ENCODE assay signal across 8 cellular contexts in the genomic region with DNA sequence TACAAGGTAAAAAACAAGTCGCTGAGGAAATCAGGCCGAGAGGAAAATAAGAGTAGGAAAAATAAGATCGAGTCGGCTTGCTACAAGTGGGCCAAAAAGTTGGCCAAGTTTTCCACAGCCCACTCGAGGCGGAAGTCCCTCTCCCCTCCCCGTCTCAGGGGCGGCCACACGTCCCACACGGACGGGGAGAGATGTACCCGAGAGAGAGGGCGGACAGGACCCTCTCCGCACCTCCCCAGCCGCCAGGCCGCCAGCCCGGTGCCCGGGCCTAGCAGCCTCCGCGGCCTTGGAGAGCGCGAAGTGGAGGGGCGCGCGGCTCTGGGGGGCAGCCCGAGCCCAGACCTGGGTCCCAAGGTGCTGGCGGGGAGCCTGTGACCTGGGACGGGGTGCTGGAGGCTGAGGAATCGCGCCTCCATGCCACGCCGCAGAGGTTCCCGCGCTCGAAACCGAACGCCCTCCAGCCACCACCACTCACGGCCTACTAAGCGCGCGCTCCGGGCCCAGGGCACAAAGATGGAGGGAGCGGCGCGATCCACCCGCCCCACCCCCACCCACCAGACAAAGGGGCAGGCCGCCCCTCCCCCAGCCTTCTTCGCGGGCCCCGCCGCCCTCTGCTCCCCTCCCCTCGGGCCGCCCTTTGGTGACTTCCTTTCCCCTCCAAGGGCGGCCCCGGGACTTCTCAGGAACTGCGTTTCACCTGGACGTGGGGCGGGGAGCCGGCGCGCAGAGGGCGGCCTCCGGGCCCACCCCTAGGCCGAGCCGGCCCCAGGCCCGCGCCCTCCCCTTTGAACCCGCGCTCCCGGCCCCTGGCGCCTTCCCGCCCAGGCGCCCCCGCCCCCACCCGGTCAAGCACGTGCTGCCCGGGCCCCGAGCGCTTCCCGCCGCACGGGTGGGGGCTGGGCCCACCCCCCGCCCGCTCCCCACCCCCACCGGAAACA. TPM values are rescaled to one million over a fixed set of nuclear protein-coding genes. Genes with fewer than 3 reads are reported as not detected.
DNase-seq lines count a peak whose midpoint lies in the region; ATAC-seq and TF ChIP-seq lines count a peak whose summit lies in the region.

No MANE protein-coding gene starts in this region.

- H3K4me3 Mint-ChIP-seq in naive B cell = peak overlapping the region; percentile 54 to 92 (median 70)

- intact Hi-C loops in heart left ventricle (cut with DNase I) (loop anchor here in 2 of 10 donors (5.0 kb wide), 1 partner anchor 38 kb away; no protein-coding TSS in a partner anchor), cardiac septum (cut with DNase I) (no loop called here)

- ATAC-seq in heart left ventricle (no peak), naive B cell (ENCODE audit: low read depth in 2 of 2) (no peak), left lobe of liver (no peak)

- H3K36me3 Mint-ChIP-seq in naive B cell = no peaks in the 10 kb centered on the region

- H3K4me1 ChIP-seq in heart left ventricle = peaks cover 0 to 25% (median 12%) of the 10 kb centered on the region in 12 donors
- no peaks in the 10 kb centered on the region for H3K4me1 ChIP-seq in urinary bladder (ENCODE audit: insufficient read depth)

- peak in 2 of 5 donors; percentile 31 to 32 for DNase-seq in heart left ventricle
- DNase-seq in cardiac septum (ENCODE audit: low spot score) = no peak
- peak; percentile 74 for DNase-seq in cerebellar cortex (ENCODE audit: low spot score)
- DNase-seq in naive B cell = no peak
- DNase-seq in MG63 = no peak
- no peak for DNase-seq in left lobe of liver (ENCODE audit: low spot score)
- DNase-seq in NCI-H2227 (lab: John Stamatoyannopoulos, UW; ENCODE audit: unreplicated experiment) = no peak

- no peaks in the 10 kb centered on the region for H3K9me3 ChIP-seq in heart left ventricle
- H3K9me3 ChIP-seq in MG63 = no peaks in the 10 kb centered on the region

- H3K27me3 ChIP-seq in heart left ventricle (no peaks in the 10 kb centered on the region), MG63 (no peaks in the 10 kb centered on the region)

- H3K36me3 ChIP-seq in heart left ventricle (no peaks in the 10 kb centered on the region), urinary bladder (ENCODE audit: insufficient read depth) (no peaks in the 10 kb centered on the region), MG63 (no peaks in the 10 kb centered on the region)

- peaks cover 26 to 42% (median 38%) of the 10 kb centered on the region in 3 donors for H3K4me1 Mint-ChIP-seq in naive B cell

- H3K27ac Mint-ChIP-seq in naive B cell = peak overlapping the region in 5 of 6 donors; percentile 61 to 92 (median 83)

- H3K4me3 ChIP-seq in heart left ventricle = peak overlapping the region in 8 of 12 donors; percentile 62 to 85 (median 75)
- H3K4me3 ChIP-seq in urinary bladder (ENCODE audit: low read depth, low read length) = peak overlapping the region; percentile 3
- no peak overlapping the region for H3K4me3 ChIP-seq in MG63

- TF ChIP-seq POLR2A in heart left ventricle (IDR thresholded peaks at IDR 0.05) = no peak

- H3K9me3 Mint-ChIP-seq in naive B cell = no peaks in the 10 kb centered on the region

- no peak for TF ChIP-seq CTCF in heart left ventricle (IDR thresholded peaks at IDR 0.05)

- H3K27ac ChIP-seq in heart left ventricle (peak overlapping the region in 8 of 12 donors; percentile 19 to 94 (median 86)), urinary bladder (ENCODE audit: low read depth) (peak overlapping the region; percentile 83)

- WGBS in heart left ventricle, 4 donors = 61 to 78% (median 70%) methylated on average over 48 to 85 of the region's 85 CpGs
- 56% methylated on average over 85 of the region's 85 CpGs for WGBS in urinary bladder

- no peaks in the 10 kb centered on the region for H3K27me3 Mint-ChIP-seq in naive B cell

RNA-seq across cellular contexts. Expression of a gene that starts 1.7 kb away (rescaled TPM):
- 10 to 100 TPM; 36.4 to 71.5 (median 44.8) TPM for total RNA-seq in heart left ventricle
- polyA plus RNA-seq in heart left ventricle = 10 to 100 TPM; 23.0 to 76.1 TPM
- 36.4 TPM for total RNA-seq in cardiac septum
- polyA plus RNA-seq in naive B cell (ENCODE audit: low read depth in 6 of 6) = 10 to 100 TPM; 17.2 to 38.1 (median 31.2) TPM
- total RNA-seq in urinary bladder = 12.4 TPM
- 23.6 TPM for polyA plus RNA-seq in urinary bladder
- total RNA-seq in MG63 (2014; rRNA removed; shearing (Covaris generic); ENCODE audit: low replicate concordance) = 65.7 and 74.6 TPM in 2 replicates
- 17.4 TPM for total RNA-seq in left lobe of liver

RNA-seq across cellular contexts. Expression of a gene that starts 13.9 kb away (rescaled TPM):
- total RNA-seq in heart left ventricle (10 to 100 TPM; 18.4 to 37.4 (median 22.6) TPM), cardiac septum (27.1 TPM), urinary bladder (4.2 TPM), left lobe of liver (6.4 TPM)
- polyA plus RNA-seq in heart left ventricle (10 to 100 TPM; 36.5 to 50.4 TPM), naive B cell (ENCODE audit: low read depth in 6 of 6) (100 to 1,000 TPM in 3 of 6 donors, 10 to 100 TPM in 3; 91.2 to 127 (median 99.0) TPM), urinary bladder (44.9 TPM)
- 2.4 and 12.0 TPM in 2 replicates for total RNA-seq in MG63 (2014; rRNA removed; shearing (Covaris generic); ENCODE audit: low replicate concordance)
